Comparison of ENCODE assay signal across 19 cellular contexts in genomic region chr1:3599286-3599811, GRCh38. TPM values are rescaled to one million over a fixed set of nuclear protein-coding genes. Genes with fewer than 3 reads are reported as not detected.
DNase-seq lines count a peak whose midpoint lies in the region; ATAC-seq, FAIRE-seq and TF ChIP-seq lines count a peak whose summit lies in the region.
"Had no signal": no experiment of that assay in that cellular context is flagged by ENCODE, and none has a peak within 500 bp of the region (broad histone marks: within the 10 kb centered on the region; RNA-seq: fewer than 3 reads in every experiment).

No MANE protein-coding gene starts in this region.

- POLR2A ChIA-PET in H1 (lab: Charles Lee; ENCODE audit: partially characterized antibody), result interaction anchor here (0.6 to 2.0 kb wide), 2 partner anchors 8 to 52 kb away, joined by 3 to 8 read pairs; no protein-coding TSS in a partner anchor

- H2BK120ac ChIP-seq in H1 (replicated peaks; ENCODE audit: low read depth, low read length), result no peak overlapping the region

- TF ChIP-seq RAD21 in H1 (IDR thresholded peaks at IDR 0.05 in 1 of 2, conservative IDR thresholded peaks at IDR 0.05 in 1 of 2; ENCODE audit: low read depth in 2 of 2, low read length in 2 of 2), result no peak

- no peak for TF ChIP-seq POLR2A in H1 (IDR thresholded peaks at IDR 0.05; ENCODE audit: control extremely low read depth in 1 of 2, low read depth in 2 of 2, low read length in 2 of 2)

- ATAC-seq in aorta (ENCODE audit: low FRiP score), result peak; percentile 11

- no peak for DNase-seq in NT2/D1 (ENCODE audit: low read depth, low spot score)
- no peak for DNase-seq in H1 (ENCODE audit: low read depth in 1 of 2, low spot score in 2 of 2)
- DNase-seq in neural crest cell (ENCODE audit: low read depth, low spot score), result no peak
- DNase-seq in aorta, result no peak
- no peak for DNase-seq in NCI-H1694 treated with DMSO at 0.1 percent for 48 hours (lab: John Stamatoyannopoulos, UW)
- no peak for DNase-seq in NCI-H128 (lab: John Stamatoyannopoulos, UW; ENCODE audit: unreplicated experiment)
- no peak for DNase-seq in DMS153 (lab: John Stamatoyannopoulos, UW)
- DNase-seq: activated CD4-positive, alpha-beta memory T cell treated with anti-CD3 and anti-CD28 coated beads for 36 hours; activated effector memory CD4-positive, alpha-beta T cell treated with anti-CD3 and anti-CD28 coated beads, Interleukin-2, amount 50 U/mL, for 16 hours; COR-L47; effector CD4-positive, alpha-beta T cell; kidney glomerular epithelial cell; NCI-H1417 treated with DMSO at 0.1 percent for 48 hours; NCI-H510A treated with DMSO at 0.1 percent for 48 hours; sigmoid colon had no signal

- 0 out of 2 replicates have a peak, but pooled peaks cover 2% of the 10 kb centered on the region for H3K79me1 ChIP-seq in H1 (ENCODE audit: low read depth, low read length)

- H3K27ac Mint-ChIP-seq in neural crest cell (ENCODE audit: unreplicated experiment), result peak overlapping the region; percentile 27
- H3K27ac Mint-ChIP-seq: activated CD4-positive, alpha-beta memory T cell treated with anti-CD3 and anti-CD28 coated beads for 36 hours; memory B cell had no signal

- H3K27me3 ChIP-seq in NT2/D1 (ENCODE audit: insufficient read depth, insufficient read length) (no peaks in the 10 kb centered on the region), H1 (replicated peaks in 1 of 4; ENCODE audit: control insufficient read depth in 3 of 4, extremely low read depth in 1 of 4, insufficient read depth in 3 of 4, low read length in 3 of 4) (no peaks in the 10 kb centered on the region), aorta (ENCODE audit: control insufficient read depth in 1 of 2, insufficient read depth in 2 of 2, low read length in 1 of 2) (no peaks in the 10 kb centered on the region)
- H3K27me3 ChIP-seq: MG63 had no signal

- H3K4me1 ChIP-seq in NT2/D1 (ENCODE audit: insufficient read depth, insufficient read length) (peaks cover 11% of the 10 kb centered on the region), H1 (replicated peaks in 1 of 4; ENCODE audit: control insufficient read depth in 3 of 4, insufficient read depth in 4 of 4, low read length in 3 of 4) (peaks cover 0 to 22% (median 18%) of the 10 kb centered on the region in 4 experiments; a peak in 6 of 7 replicates), aorta (ENCODE audit: control insufficient read depth in 1 of 2, insufficient read depth in 2 of 2, low read length in 2 of 2) (no peaks in the 10 kb centered on the region)

- no peaks in the 10 kb centered on the region for H3K9me3 Mint-ChIP-seq in neural crest cell
- H3K9me3 Mint-ChIP-seq: activated CD4-positive, alpha-beta memory T cell treated with anti-CD3 and anti-CD28 coated beads for 36 hours; IgD-negative memory B cell; memory B cell had no signal

- peak overlapping the region; percentile 50; the same call in 1 of the 2 replicates for H2BK12ac ChIP-seq in H1 (ENCODE audit: low read depth, low read length)

- H4K8ac ChIP-seq in H1 (ENCODE audit: extremely low read depth, insufficient read depth, low read length), result no peak overlapping the region; the same call in 1 of the 2 replicates

- H2BK15ac ChIP-seq in H1 (ENCODE audit: low read length), result peak overlapping the region; percentile 88

- CTCF ChIA-PET in H1 (lab: Charles Lee; ENCODE audit: partially characterized antibody), result interaction anchor here (0.7 to 5.6 kb wide), 7 partner anchors 8 to 125 kb away, joined by 3 to 35 read pairs (median 11); no protein-coding TSS in a partner anchor

- no peak overlapping the region for H3K18ac ChIP-seq in H1 (ENCODE audit: extremely low read depth, low read length)

- peaks cover 17% of the 10 kb centered on the region for H3K4me1 Mint-ChIP-seq in neural crest cell

- no peak overlapping the region for H3K4me3 ChIP-seq in NT2/D1 (ENCODE audit: insufficient read length, low read depth)
- H3K4me3 ChIP-seq in H1 (ENCODE audit: extremely low read depth in 1 of 4, insufficient read depth in 2 of 4, low read depth in 3 of 4, low read length in 4 of 4), result no peak overlapping the region
- H3K4me3 ChIP-seq in aorta (ENCODE audit: low read length in 2 of 2), result no peak overlapping the region
- H3K4me3 ChIP-seq: MG63, sigmoid colon had no signal

- no peaks in the 10 kb centered on the region for H3K23me2 ChIP-seq in H1 (ENCODE audit: low read depth, low read length)

- peak overlapping the region; percentile 60; the same call in 1 of the 2 replicates for H2BK5ac ChIP-seq in H1 (ENCODE audit: low read depth, low read length)

- H3K4ac ChIP-seq in H1 (replicated peaks; ENCODE audit: insufficient read length, low read depth, low read length), result no peak overlapping the region

- no peak overlapping the region for H2BK20ac ChIP-seq in H1 (ENCODE audit: low read length)

- no peak for TF ChIP-seq EP300 in H1 (IDR thresholded peaks at IDR 0.05; ENCODE audit: borderline replicate concordance in 1 of 2, low read depth in 2 of 2, low read length in 2 of 2)

- no peaks in the 10 kb centered on the region for H4K20me1 ChIP-seq in H1 (replicated peaks in 1 of 2; ENCODE audit: control insufficient read depth in 1 of 2, insufficient read depth in 2 of 2, low read length in 2 of 2)

- intact Hi-C loops in aorta (cut with DNase I), result no loop called here

- no peak overlapping the region for H2AFZ ChIP-seq in H1 (ENCODE audit: low read length)

- H4K5ac ChIP-seq in H1 (ENCODE audit: insufficient read length, low read depth, low read length), result peak overlapping the region; percentile 32

- no peak for FAIRE-seq in H1 (lab: Jason Lieb, UNC)
- FAIRE-seq: GM19239 had no signal

- 85% methylated on average over 14 of the region's 16 CpGs; no CpG with 5 or more reads in 1 of the 2 experiments for WGBS in H1 (ENCODE audit: extremely low coverage in 1 of 2, insufficient coverage in 1 of 2, insufficient read length in 1 of 2, insufficient replicate concordance in 2 of 2, low coverage in 1 of 2, low lambda C conversion rate in 2 of 2, missing lambda C conversion rate in 1 of 2), 2 experiments
- WGBS in aorta, 2 donors, result 83 to 86% methylated on average over 16 of the region's 16 CpGs

- H4K91ac ChIP-seq in H1 (replicated peaks; ENCODE audit: insufficient read length, low read length), result peak overlapping the region; percentile 85

- no peaks in the 10 kb centered on the region for H3K36me3 ChIP-seq in NT2/D1 (ENCODE audit: insufficient read depth, insufficient read length, low read length)
- no peaks in the 10 kb centered on the region for H3K36me3 ChIP-seq in H1 (ENCODE audit: control insufficient read depth in 2 of 4, insufficient read depth in 4 of 4, low read length in 3 of 4)
- H3K36me3 ChIP-seq in aorta (ENCODE audit: control insufficient read depth in 1 of 2, insufficient read depth in 2 of 2, low read length in 1 of 2), result no peaks in the 10 kb centered on the region
- H3K36me3 ChIP-seq: sigmoid colon had no signal

- H3K9ac ChIP-seq in NT2/D1 (ENCODE audit: insufficient read length, low read depth) (peak overlapping the region; percentile 32), H1 (replicated peaks in 1 of 4; ENCODE audit: extremely low read depth in 1 of 4, low read depth in 3 of 4, low read length in 3 of 4) (no peak overlapping the region)

- TF ChIP-seq CTCF in H1 (IDR thresholded peaks at IDR 0.05; ENCODE audit: control extremely low read depth in 1 of 3, insufficient read depth in 1 of 3, low read depth in 1 of 3, low read length in 3 of 3), result no peak
- TF ChIP-seq CTCF in neural crest cell (conservative IDR thresholded peaks at IDR 0.05), result no peak

- no peak overlapping the region for H3K23ac ChIP-seq in H1 (ENCODE audit: insufficient read length)

- H3K27me3 Mint-ChIP-seq in neural crest cell (ENCODE audit: low read depth), result no peaks in the 10 kb centered on the region
- H3K27me3 Mint-ChIP-seq: activated CD4-positive, alpha-beta memory T cell treated with anti-CD3 and anti-CD28 coated beads for 36 hours had no signal

- H3K14ac ChIP-seq in H1 (ENCODE audit: insufficient read length), result no peak overlapping the region

- H3K4me3 Mint-ChIP-seq in neural crest cell, result no peak overlapping the region
- H3K4me3 Mint-ChIP-seq: activated CD4-positive, alpha-beta memory T cell treated with anti-CD3 and anti-CD28 coated beads for 36 hours had no signal

- H3K4me2 ChIP-seq in H1 (ENCODE audit: insufficient read depth in 1 of 2, low read depth in 2 of 2, low read length in 2 of 2), result no peak overlapping the region

- H2AK5ac ChIP-seq in H1 (ENCODE audit: low read depth, low read length), result no peak overlapping the region

- H3K36me3 Mint-ChIP-seq in neural crest cell (ENCODE audit: low read depth), result no peaks in the 10 kb centered on the region
- H3K36me3 Mint-ChIP-seq: activated CD4-positive, alpha-beta memory T cell treated with anti-CD3 and anti-CD28 coated beads for 36 hours; memory B cell had no signal

- H3K9me3 ChIP-seq in NT2/D1 (ENCODE audit: insufficient read depth, low read length) (peaks cover 2% of the 10 kb centered on the region; the same call in 1 of the 2 replicates), H1 (ENCODE audit: insufficient read depth in 2 of 2, low read depth in 1 of 2, low read length in 1 of 2) (no peaks in the 10 kb centered on the region; a peak in 1 of 4 replicates), aorta (ENCODE audit: control insufficient read depth, low read length) (no peaks in the 10 kb centered on the region)
- H3K9me3 ChIP-seq: MG63, sigmoid colon had no signal

- H3K27ac ChIP-seq in H1 (ENCODE audit: low read depth, low read length), result no peak overlapping the region
- H3K27ac ChIP-seq in aorta (ENCODE audit: low read depth in 1 of 2, low read length in 2 of 2), result no peak overlapping the region
- H3K27ac ChIP-seq: sigmoid colon had no signal

- no peaks in the 10 kb centered on the region; a peak in 1 of 4 replicates for H3K79me2 ChIP-seq in H1 (ENCODE audit: control insufficient read depth in 1 of 2, insufficient read depth in 2 of 2, low read length in 2 of 2)

- H3K56ac ChIP-seq in H1 (replicated peaks; ENCODE audit: insufficient read length, low read depth, low read length), result no peak overlapping the region

RNA-seq across cellular contexts. Expression of gene MEGF6, which starts 12.0 kb away (rescaled TPM):
- 13.2 and 14.8 TPM in 2 replicates for total RNA-seq in H1 (2021; fragmentation: NEBNext Ultra II Directional; extraction: Animal tissue kit (Norgen Biotek cat#: 25700))
- polyA plus RNA-seq in H1 (2011; rRNA removed) (4.1 and 9.5 TPM in 2 replicates), aorta (100 to 1,000 TPM in 1 of 2 donors, 10 to 100 TPM in 1; 53.7 to 332 TPM)
- polyA plus RNA-seq in H1 (2011; cell fraction: cytosol; rRNA removed), result 7.8 TPM
- 88.4 TPM for polyA plus RNA-seq in H1 (2011; cell fraction: nucleus; rRNA removed)
- 7.4 to 14.6 TPM (median 10.8 TPM) in 4 replicates for polyA plus RNA-seq in H1 (2012, experiment 1 of 2)
- polyA plus RNA-seq in H1 (2012, experiment 2 of 2), result 1.4 TPM
- 4.9 TPM for polyA plus RNA-seq in H1 (2013, experiment 1 of 2)
- polyA plus RNA-seq in H1 (2013, experiment 2 of 2), result 4.4 TPM
- polyA minus RNA-seq in H1 (2011; rRNA and poly(A)+ RNA removed), result 1.7 and 3.0 TPM in 2 replicates
- polyA minus RNA-seq in H1 (2011; cell fraction: cytosol; rRNA and poly(A)+ RNA removed), result 9.0 TPM
- 24.4 TPM for polyA minus RNA-seq in H1 (2011; cell fraction: nucleus; rRNA and poly(A)+ RNA removed)
- total RNA-seq in neural crest cell (36.7 and 38.8 TPM in 2 replicates), aorta (100 to 1,000 TPM in 1 of 2 donors, 10 to 100 TPM in 1; 91.8 to 223 TPM)

RNA-seq across cellular contexts. Expression of gene TPRG1L, which starts 25.5 kb away (rescaled TPM):
- 21.7 and 22.2 TPM in 2 replicates for total RNA-seq in H1 (2021; fragmentation: NEBNext Ultra II Directional; extraction: Animal tissue kit (Norgen Biotek cat#: 25700))
- 19.8 and 22.3 TPM in 2 replicates for polyA plus RNA-seq in H1 (2011; rRNA removed)
- 21.1 TPM for polyA plus RNA-seq in H1 (2011; cell fraction: cytosol; rRNA removed)
- 10.8 TPM for polyA plus RNA-seq in H1 (2011; cell fraction: nucleus; rRNA removed)
- polyA plus RNA-seq in H1 (2012, experiment 1 of 2), result 17.4 to 21.5 TPM (median 21.1 TPM) in 4 replicates
- 23.7 TPM for polyA plus RNA-seq in H1 (2012, experiment 2 of 2)
- polyA plus RNA-seq in H1 (2013, experiment 1 of 2), result 13.6 TPM
- polyA plus RNA-seq in H1 (2013, experiment 2 of 2), result 13.7 TPM
- polyA minus RNA-seq in H1 (2011; rRNA and poly(A)+ RNA removed), result 15.2 and 19.2 TPM in 2 replicates
- polyA minus RNA-seq in H1 (2011; cell fraction: cytosol; rRNA and poly(A)+ RNA removed), result 15.5 TPM
- polyA minus RNA-seq in H1 (2011; cell fraction: nucleus; rRNA and poly(A)+ RNA removed), result 6.6 TPM
- 14.5 and 14.9 TPM in 2 replicates for total RNA-seq in neural crest cell
- 10 to 100 TPM; 35.4 to 39.0 TPM for total RNA-seq in aorta
- 10 to 100 TPM; 42.0 to 51.0 TPM for polyA plus RNA-seq in aorta

RNA-seq across cellular contexts. Expression of gene WRAP73, which starts 50.6 kb away (rescaled TPM):
- 29.7 and 30.3 TPM in 2 replicates for total RNA-seq in H1 (2021; fragmentation: NEBNext Ultra II Directional; extraction: Animal tissue kit (Norgen Biotek cat#: 25700))
- 50.7 and 66.4 TPM in 2 replicates for polyA plus RNA-seq in H1 (2011; rRNA removed)
- polyA plus RNA-seq in H1 (2011; cell fraction: cytosol; rRNA removed), result 54.2 TPM
- 183 TPM for polyA plus RNA-seq in H1 (2011; cell fraction: nucleus; rRNA removed)
- 29.1 to 37.1 TPM (median 32.3 TPM) in 4 replicates for polyA plus RNA-seq in H1 (2012, experiment 1 of 2)
- polyA plus RNA-seq in H1 (2012, experiment 2 of 2), result 26.5 TPM
- 23.2 TPM for polyA plus RNA-seq in H1 (2013, experiment 1 of 2)
- 21.4 TPM for polyA plus RNA-seq in H1 (2013, experiment 2 of 2)
- 32.3 and 34.3 TPM in 2 replicates for polyA minus RNA-seq in H1 (2011; rRNA and poly(A)+ RNA removed)
- 25.3 TPM for polyA minus RNA-seq in H1 (2011; cell fraction: cytosol; rRNA and poly(A)+ RNA removed)
- polyA minus RNA-seq in H1 (2011; cell fraction: nucleus; rRNA and poly(A)+ RNA removed), result 44.8 TPM
- total RNA-seq in neural crest cell, result 26.0 and 28.9 TPM in 2 replicates
- total RNA-seq in aorta, result 10 to 100 TPM; 10.6 to 17.4 TPM
- 10 to 100 TPM in 1 of 2 donors, 1 to 10 TPM in 1; 5.8 to 27.8 TPM for polyA plus RNA-seq in aorta

RNA-seq across cellular contexts. Expression of gene TP73, which starts 53.0 kb away (rescaled TPM):
- 2.9 and 3.1 TPM in 2 replicates for total RNA-seq in H1 (2021; fragmentation: NEBNext Ultra II Directional; extraction: Animal tissue kit (Norgen Biotek cat#: 25700))
- polyA plus RNA-seq in H1 (2011; rRNA removed), result 2.6 and 4.2 TPM in 2 replicates
- 1.3 TPM for polyA plus RNA-seq in H1 (2011; cell fraction: cytosol; rRNA removed)
- polyA plus RNA-seq in H1 (2011; cell fraction: nucleus; rRNA removed), result 8.4 TPM
- polyA plus RNA-seq in H1 (2012, experiment 1 of 2), result 1.2 to 3.8 TPM (median 2.8 TPM) in 4 replicates
- 1.3 TPM for polyA plus RNA-seq in H1 (2012, experiment 2 of 2)
- polyA plus RNA-seq in H1 (2013, experiment 1 of 2), result 2.1 TPM
- 2.3 TPM for polyA plus RNA-seq in H1 (2013, experiment 2 of 2)
- 1.9 and 3.5 TPM in 2 replicates for polyA minus RNA-seq in H1 (2011; rRNA and poly(A)+ RNA removed)
- 3.4 TPM for polyA minus RNA-seq in H1 (2011; cell fraction: cytosol; rRNA and poly(A)+ RNA removed)
- polyA minus RNA-seq in H1 (2011; cell fraction: nucleus; rRNA and poly(A)+ RNA removed), result 6.7 TPM
- total RNA-seq in neural crest cell, result 1.5 and 2.1 TPM in 2 replicates
- under 1 TPM in 1 of 2 donors, not detected in 1; 0.18 TPM for total RNA-seq in aorta
- polyA plus RNA-seq in aorta, result under 1 TPM in 1 of 2 donors, not detected in 1; 0.38 TPM
- total RNA-seq: sigmoid colon had no signal
